Comparison of ENCODE assay signal across 35 cellular contexts in the genomic region with DNA sequence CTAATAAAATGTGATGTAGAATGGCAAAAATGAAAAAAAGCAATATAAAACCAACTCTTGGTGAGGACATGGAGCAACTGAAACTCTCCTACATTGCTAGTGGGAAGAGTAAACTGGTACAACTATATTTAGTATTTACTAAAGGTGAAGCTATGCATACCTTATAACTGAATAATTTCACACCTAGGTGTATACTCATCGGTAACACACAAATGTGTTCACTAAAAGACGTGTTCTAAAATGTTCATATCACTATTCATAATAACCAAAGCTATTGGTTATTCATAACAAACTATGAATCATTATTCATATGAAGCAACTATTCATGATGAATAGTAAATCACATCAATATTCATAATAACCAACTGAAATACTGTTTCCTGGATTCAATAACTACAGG.
"Had no signal": no experiment of that assay in that cellular context is flagged by ENCODE, and none has a peak within 500 bp of the region (broad histone marks: within the 10 kb centered on the region; RNA-seq: fewer than 3 reads in every experiment).

No MANE protein-coding gene starts in this region.

- H3K27me3 Mint-ChIP-seq: activated CD4-positive, alpha-beta memory T cell treated with anti-CD3 and anti-CD28 coated beads, Interleukin-2, amount 10 ng/mL, durations not matched to agents 7 days and 5 days; activated CD4-positive, alpha-beta T cell treated with anti-CD3 and anti-CD28 coated beads for 36 hours; activated CD4-positive, alpha-beta T cell treated with anti-CD3 and anti-CD28 coated beads, Interleukin-2, amount 10 ng/mL, durations not matched to agents 7 days and 5 days; activated CD8-positive, alpha-beta memory T cell treated with anti-CD3 and anti-CD28 coated beads, Interleukin-2, amount 10 ng/mL, durations not matched to agents 7 days and 5 days; activated naive CD4-positive, alpha-beta T cell treated with anti-CD3 and anti-CD28 coated beads, Interleukin-2, amount 10 ng/mL, durations not matched to agents 7 days and 5 days; activated naive CD4-positive, alpha-beta T cell treated with anti-CD3 and anti-CD28 coated beads, Interleukin-2, amount 50 U/mL, for 24 hours; activated naive CD8-positive, alpha-beta T cell; activated naive CD8-positive, alpha-beta T cell treated with anti-CD3 and anti-CD28 coated beads, Interleukin-2, amount 10 ng/mL, durations not matched to agents 7 days and 5 days; activated naive CD8-positive, alpha-beta T cell treated with anti-CD3 and anti-CD28 coated beads, Interleukin-2, amount 50 U/mL, for 24 hours; activated T-cell treated with anti-CD3 and anti-CD28 coated beads, Interleukin-2, amount 50 U/mL, for 24 hours had no signal

- ATAC-seq: activated CD4-positive, alpha-beta T cell treated with anti-CD3 and anti-CD28 coated beads for 36 hours; activated CD4-positive, CD25-positive, alpha-beta regulatory T cell treated with anti-CD3 and anti-CD28 coated beads, Interleukin-2, amount 50 U/mL, for 24 hours; activated CD8-positive, alpha-beta memory T cell treated with anti-CD3 and anti-CD28 coated beads, Interleukin-2, amount 10 ng/mL, durations not matched to agents 7 days and 5 days; activated CD8-positive, alpha-beta T cell treated with anti-CD3 and anti-CD28 coated beads, Interleukin-2, amount 10 ng/mL, durations not matched to agents 7 days and 5 days; activated naive CD8-positive, alpha-beta T cell treated with anti-CD3 and anti-CD28 coated beads, Interleukin-2, amount 50 U/mL, for 24 hours; WTC11 had no signal

- H3K4me3 Mint-ChIP-seq: activated CD4-positive, alpha-beta memory T cell treated with anti-CD3 and anti-CD28 coated beads, Interleukin-2, amount 10 ng/mL, durations not matched to agents 7 days and 5 days; activated CD4-positive, alpha-beta T cell treated with anti-CD3 and anti-CD28 coated beads for 36 hours; activated CD4-positive, alpha-beta T cell treated with anti-CD3 and anti-CD28 coated beads, Interleukin-2, amount 10 ng/mL, durations not matched to agents 7 days and 5 days; activated CD8-positive, alpha-beta memory T cell treated with anti-CD3 and anti-CD28 coated beads, Interleukin-2, amount 10 ng/mL, durations not matched to agents 7 days and 5 days; activated CD8-positive, alpha-beta T cell treated with anti-CD3 and anti-CD28 coated beads, Interleukin-2, amount 10 ng/mL, durations not matched to agents 7 days and 5 days; activated naive CD4-positive, alpha-beta T cell treated with anti-CD3 and anti-CD28 coated beads, Interleukin-2, amount 10 ng/mL, durations not matched to agents 7 days and 5 days; activated naive CD4-positive, alpha-beta T cell treated with anti-CD3 and anti-CD28 coated beads, Interleukin-2, amount 50 U/mL, for 24 hours; activated naive CD8-positive, alpha-beta T cell; activated naive CD8-positive, alpha-beta T cell treated with anti-CD3 and anti-CD28 coated beads, Interleukin-2, amount 10 ng/mL, durations not matched to agents 7 days and 5 days; activated naive CD8-positive, alpha-beta T cell treated with anti-CD3 and anti-CD28 coated beads, Interleukin-2, amount 50 U/mL, for 24 hours; activated T-cell treated with anti-CD3 and anti-CD28 coated beads, Interleukin-2, amount 50 U/mL, for 24 hours; brain; T-helper 1 cell treated with Interleukin-12 subunit alpha and Interleukin-12 subunit beta and Interleukin-4 antibody, amounts not matched to agents 30 μg/mL and 1 μg/mL, for 36 hours; T-helper 2 cell treated with Interferon-gamma antibody and Interleukin-4, amounts not matched to agents 5 μg/mL and 100 μg/mL, for 36 hours; WTC11 had no signal

- H3K4me1 Mint-ChIP-seq: activated CD4-positive, alpha-beta memory T cell treated with anti-CD3 and anti-CD28 coated beads, Interleukin-2, amount 10 ng/mL, durations not matched to agents 7 days and 5 days; activated CD4-positive, alpha-beta T cell treated with anti-CD3 and anti-CD28 coated beads for 36 hours; activated CD4-positive, alpha-beta T cell treated with anti-CD3 and anti-CD28 coated beads, Interleukin-2, amount 10 ng/mL, durations not matched to agents 7 days and 5 days; activated CD8-positive, alpha-beta memory T cell treated with anti-CD3 and anti-CD28 coated beads, Interleukin-2, amount 10 ng/mL, durations not matched to agents 7 days and 5 days; activated naive CD4-positive, alpha-beta T cell treated with anti-CD3 and anti-CD28 coated beads, Interleukin-2, amount 10 ng/mL, durations not matched to agents 7 days and 5 days; activated naive CD4-positive, alpha-beta T cell treated with anti-CD3 and anti-CD28 coated beads, Interleukin-2, amount 50 U/mL, for 24 hours; activated naive CD8-positive, alpha-beta T cell treated with anti-CD3 and anti-CD28 coated beads, Interleukin-2, amount 10 ng/mL, durations not matched to agents 7 days and 5 days; activated naive CD8-positive, alpha-beta T cell treated with anti-CD3 and anti-CD28 coated beads, Interleukin-2, amount 50 U/mL, for 24 hours; brain; WTC11 had no signal

- H3K27ac Mint-ChIP-seq: activated CD4-positive, alpha-beta memory T cell treated with anti-CD3 and anti-CD28 coated beads, Interleukin-2, amount 10 ng/mL, durations not matched to agents 7 days and 5 days; activated CD4-positive, alpha-beta T cell treated with anti-CD3 and anti-CD28 coated beads for 36 hours; activated CD4-positive, alpha-beta T cell treated with anti-CD3 and anti-CD28 coated beads, Interleukin-2, amount 10 ng/mL, durations not matched to agents 7 days and 5 days; activated CD8-positive, alpha-beta memory T cell treated with anti-CD3 and anti-CD28 coated beads, Interleukin-2, amount 10 ng/mL, durations not matched to agents 7 days and 5 days; activated CD8-positive, alpha-beta T cell treated with anti-CD3 and anti-CD28 coated beads, Interleukin-2, amount 10 ng/mL, durations not matched to agents 7 days and 5 days; activated naive CD4-positive, alpha-beta T cell treated with anti-CD3 and anti-CD28 coated beads, Interleukin-2, amount 10 ng/mL, durations not matched to agents 7 days and 5 days; activated naive CD4-positive, alpha-beta T cell treated with anti-CD3 and anti-CD28 coated beads, Interleukin-2, amount 50 U/mL, for 24 hours; activated naive CD8-positive, alpha-beta T cell; activated naive CD8-positive, alpha-beta T cell treated with anti-CD3 and anti-CD28 coated beads, Interleukin-2, amount 10 ng/mL, durations not matched to agents 7 days and 5 days; activated naive CD8-positive, alpha-beta T cell treated with anti-CD3 and anti-CD28 coated beads, Interleukin-2, amount 50 U/mL, for 24 hours; activated T-cell treated with anti-CD3 and anti-CD28 coated beads, Interleukin-2, amount 50 U/mL, for 24 hours; activated T-helper 2 cell treated with anti-CD3 and anti-CD28 coated beads, Interferon-gamma antibody, Interleukin-2, Interleukin-4, amounts not matched to agents 10 μg/mL and 5 μg/mL and 100 μg/mL, durations not matched to agents 14 hours and 24 hours and 36 hours; brain; T-helper 1 cell treated with Interleukin-12 subunit alpha and Interleukin-12 subunit beta and Interleukin-4 antibody, amounts not matched to agents 30 μg/mL and 1 μg/mL, for 36 hours; T-helper 2 cell treated with Interferon-gamma antibody and Interleukin-4, amounts not matched to agents 5 μg/mL and 100 μg/mL, for 36 hours; WTC11 had no signal

- H3K9me3 Mint-ChIP-seq: T-helper 1 cell treated with Interleukin-12 subunit alpha and Interleukin-12 subunit beta and Interleukin-4 antibody, amounts not matched to agents 30 μg/mL and 1 μg/mL, for 36 hours had no signal

- H3K4me3 ChIP-seq: ascending aorta had no signal

- DNase-seq: activated CD4-positive, alpha-beta memory T cell treated with anti-CD3 and anti-CD28 coated beads, Interleukin-2, amount 10 ng/mL, durations not matched to agents 7 days and 5 days; activated CD4-positive, alpha-beta T cell treated with anti-CD3 and anti-CD28 coated beads for 1 hour; activated CD4-positive, alpha-beta T cell treated with anti-CD3 and anti-CD28 coated beads for 36 hours; activated CD4-positive, alpha-beta T cell treated with anti-CD3 and anti-CD28 coated beads for 48 hours; activated CD4-positive, alpha-beta T cell treated with anti-CD3 and anti-CD28 coated beads, Interleukin-2, amount 10 ng/mL, durations not matched to agents 7 days and 5 days; activated CD4-positive, alpha-beta T cell treated with anti-CD3 and anti-CD28 coated beads, Interleukin-2, amount 50 U/mL, for 48 hours; activated CD4-positive, CD25-positive, alpha-beta regulatory T cell; activated CD8-positive, alpha-beta memory T cell treated with anti-CD3 and anti-CD28 coated beads for 24 hours; activated CD8-positive, alpha-beta memory T cell treated with anti-CD3 and anti-CD28 coated beads, Interleukin-2, amount 10 ng/mL, durations not matched to agents 7 days and 5 days; activated CD8-positive, alpha-beta memory T cell treated with anti-CD3 and anti-CD28 coated beads, Interleukin-2, amount 50 U/mL, for 48 hours; activated CD8-positive, alpha-beta T cell treated with anti-CD3 and anti-CD28 coated beads, Interleukin-2, amount 10 ng/mL, durations not matched to agents 7 days and 5 days; activated effector memory CD4-positive, alpha-beta T cell treated with Interleukin-2 at 50 U/mL for 16 hours; activated gamma-delta T cell; activated naive CD4-positive, alpha-beta T cell treated with anti-CD3 and anti-CD28 coated beads, Interleukin-2, amount 10 ng/mL, durations not matched to agents 7 days and 5 days; activated naive CD4-positive, alpha-beta T cell treated with Interleukin-2 at 50 U/mL for 16 hours; activated naive CD8-positive, alpha-beta T cell treated with anti-CD3 and anti-CD28 coated beads, Interleukin-2, amount 10 ng/mL, durations not matched to agents 7 days and 5 days; activated naive CD8-positive, alpha-beta T cell treated with anti-CD3 and anti-CD28 coated beads, Interleukin-2, amount 50 U/mL, for 24 hours; activated T-cell treated with anti-CD3 and anti-CD28 coated beads, Interleukin-2, amount 50 U/mL, for 24 hours; activated T-cell treated with anti-CD3 and anti-CD28 coated beads, Interleukin-2, amount 50 U/mL, for 48 hours; amygdala; anterior cingulate cortex; central memory CD4-positive, alpha-beta T cell; T-helper 1 cell; T-helper 2 cell; T-helper 9 cell; WERI-Rb-1 had no signal

- H3K36me3 Mint-ChIP-seq: activated CD8-positive, alpha-beta memory T cell treated with anti-CD3 and anti-CD28 coated beads, Interleukin-2, amount 10 ng/mL, durations not matched to agents 7 days and 5 days; activated naive CD4-positive, alpha-beta T cell treated with anti-CD3 and anti-CD28 coated beads, Interleukin-2, amount 10 ng/mL, durations not matched to agents 7 days and 5 days; activated naive CD4-positive, alpha-beta T cell treated with anti-CD3 and anti-CD28 coated beads, Interleukin-2, amount 50 U/mL, for 24 hours; activated naive CD8-positive, alpha-beta T cell; activated naive CD8-positive, alpha-beta T cell treated with anti-CD3 and anti-CD28 coated beads, Interleukin-2, amount 10 ng/mL, durations not matched to agents 7 days and 5 days; brain; WTC11 had no signal
